ENCODE assay signal across 8 cellular contexts in genomic region chr1:228487336-228488106, GRCh38. TPM values are rescaled to one million over a fixed set of nuclear protein-coding genes. Genes with fewer than 3 reads are reported as not detected.
DNase-seq lines count a peak whose midpoint lies in the region; ATAC-seq, FAIRE-seq and TF ChIP-seq lines count a peak whose summit lies in the region.

RNF187 (plus strand) TSS chr1:228487382.

- TF ChIP-seq CTCF in AG04450 (IDR thresholded peaks at IDR 0.05; ENCODE audit: low read depth, low read length): no peak
- TF ChIP-seq CTCF in SK-N-SH (IDR thresholded peaks at IDR 0.05): no peak
- TF ChIP-seq CTCF in MCF 10A (IDR thresholded peaks at IDR 0.05; ENCODE audit: unreplicated experiment): peak; percentile 3
- TF ChIP-seq CTCF in keratinocyte (optimal IDR thresholded peaks at IDR 0.05 in 1 of 3, IDR thresholded peaks at IDR 0.05 in 1 of 3, conservative IDR thresholded peaks at IDR 0.05 in 1 of 3; ENCODE audit: extremely low read depth in 1 of 3, insufficient read depth in 2 of 3, low read length in 3 of 3): no peak

- peak within 1 kb of the TSS; percentile 100 for H3K27ac Mint-ChIP-seq in MCF 10A (ENCODE audit: low read depth, unreplicated experiment)

- H3K9me3 Mint-ChIP-seq in MCF 10A (ENCODE audit: unreplicated experiment): no peaks in the 10 kb centered on the region

- CTCF ChIA-PET in AG04450 (lab: Charles Lee): interaction anchor here (0.7 kb wide), 1 partner anchor 29 kb away, joined by 5 read pairs; a partner anchor contains a TSS
- CTCF ChIA-PET in SK-N-SH (lab: Yijun Ruan, JAX): interaction anchor here (1.6 to 4.1 kb wide), 3 partner anchors 13 to 23 kb away, joined by 10 to 41 read pairs (median 18); no protein-coding TSS in a partner anchor
- CTCF ChIA-PET in MCF 10A (lab: Yijun Ruan, JAX): interaction anchor here (0.6 to 1.5 kb wide), 6 partner anchors 12 to 323 kb away, joined by 3 to 9 read pairs (median 4); no protein-coding TSS in a partner anchor

- H3K27me3 ChIP-seq in AG04450 (ENCODE audit: control insufficient read depth, insufficient read depth, low read length): no peaks in the 10 kb centered on the region
- H3K27me3 ChIP-seq in SK-N-SH (ENCODE audit: insufficient read depth): no peaks in the 10 kb centered on the region
- H3K27me3 ChIP-seq in keratinocyte (ENCODE audit: control insufficient read depth, extremely low read depth, insufficient read depth, low read length): no peaks in the 10 kb centered on the region

- no peak for DNase-seq in AG04450 (ENCODE audit: low read depth, low spot score)
- DNase-seq in SK-N-SH: peak; percentile 97
- DNase-seq in MCF 10A (ENCODE audit: unreplicated experiment): no peak
- no peak for DNase-seq in keratinocyte (ENCODE audit: low read depth, low spot score)
- peak; percentile 59 for DNase-seq in stimulated activated CD4-positive, alpha-beta T cell treated with anti-CD3 and anti-CD28 coated beads, Interleukin-15, amount 100 ng/mL, for 24 hours
- no peak for DNase-seq in NCI-H2029 treated with DMSO at 0.1 percent for 48 hours (lab: John Stamatoyannopoulos, UW)

- H3K36me3 ChIP-seq in SK-N-SH (replicated peaks in 1 of 2; ENCODE audit: control insufficient read depth in 1 of 2, insufficient read depth in 2 of 2, low read length in 1 of 2) (peaks cover 13 to 19% of the 10 kb centered on the region in 2 experiments), keratinocyte (ENCODE audit: control insufficient read depth in 2 of 2, extremely low read depth in 1 of 2, insufficient read depth in 2 of 2, low read length in 2 of 2) (peaks cover 15 to 21% of the 10 kb centered on the region in 2 experiments)

- H2AFZ ChIP-seq in SK-N-SH (ENCODE audit: low read depth): peak within 1 kb of the TSS; percentile 94
- H2AFZ ChIP-seq in keratinocyte (ENCODE audit: control insufficient read depth, low read length): peak within 1 kb of the TSS; percentile 99

- H3K9me2 ChIP-seq in SK-N-SH: no peaks in the 10 kb centered on the region

- POLR2A ChIA-PET in AG04450 (lab: Yijun Ruan, JAX): interaction anchor here (0.7 to 1.0 kb wide), 2 partner anchors 81 to 308 kb away, joined by 3 to 9 read pairs; partner anchors contain the start of gene TRIM11
- POLR2A ChIA-PET in SK-N-SH (lab: Yijun Ruan, JAX): interaction anchor here (0.7 to 1.8 kb wide), 3 partner anchors 30 to 921 kb away, joined by 3 to 19 read pairs (median 3); a partner anchor contains a TSS
- POLR2A ChIA-PET in MCF 10A (lab: Yijun Ruan, JAX): interaction anchor here (0.6 to 7.5 kb wide), 21 partner anchors 10 to 1547 kb away, joined by 3 to 182 read pairs (median 6); partner anchors contain the start of genes COQ8A, GUK1, IBA57 and TRIM11

- H3K27me3 Mint-ChIP-seq in MCF 10A (ENCODE audit: insufficient read depth, unreplicated experiment): peaks cover 6% of the 10 kb centered on the region

- peak; percentile 42 for ATAC-seq in GM18909 (IDR thresholded peaks at IDR 0.05; ENCODE audit: poor library complexity, unreplicated experiment)
- ATAC-seq in HG03097 (IDR thresholded peaks at IDR 0.05; ENCODE audit: low FRiP score, unreplicated experiment): peak; percentile 29

- peak within 1 kb of the TSS; percentile 99 for H3K27ac ChIP-seq in AG04450 (ENCODE audit: low read depth, low read length)
- peak within 1 kb of the TSS; percentile 90 to 97 for H3K27ac ChIP-seq in SK-N-SH (ENCODE audit: low read depth in 2 of 2, low read length in 1 of 2)
- peak within 1 kb of the TSS; percentile 97 for H3K27ac ChIP-seq in keratinocyte (ENCODE audit: control insufficient read depth, insufficient read depth, low read length)

- BruUV-seq in MCF 10A (replicated peaks; lab: Mats Ljungman, UMichigan): no TSS peak

- H3K79me2 ChIP-seq in SK-N-SH (ENCODE audit: insufficient read depth) (peaks cover 27% of the 10 kb centered on the region), keratinocyte (ENCODE audit: control insufficient read depth, insufficient read depth, low read length) (peaks cover 25% of the 10 kb centered on the region)

- intact Hi-C loops in MCF 10A (cut with micrococcal nuclease): loop anchor here (1.0 kb wide), 1 partner anchor 30 kb away; a partner anchor contains a TSS

- H4K20me1 ChIP-seq in SK-N-SH (ENCODE audit: insufficient read depth) (no peaks in the 10 kb centered on the region), keratinocyte (ENCODE audit: control insufficient read depth, extremely low read depth, insufficient read depth, low read length) (no peaks in the 10 kb centered on the region)

- H3F3A ChIP-seq in SK-N-SH (replicated peaks; ENCODE audit: insufficient read depth): peaks cover 11% of the 10 kb centered on the region

- H3K4me3 ChIP-seq in AG04450 (ENCODE audit: low read depth, low read length) (peak within 1 kb of the TSS; percentile 93), SK-N-SH (ENCODE audit: low read depth in 2 of 2, low read length in 1 of 2) (peak within 1 kb of the TSS; percentile 79 to 96), keratinocyte (ENCODE audit: control insufficient read depth in 2 of 3, extremely low read depth in 1 of 3, insufficient read depth in 2 of 3, low read depth in 1 of 3, low read length in 3 of 3) (peak within 1 kb of the TSS; percentile 72 to 95 (median 91))

- H3K9ac ChIP-seq in SK-N-SH (peak within 1 kb of the TSS; percentile 70), keratinocyte (ENCODE audit: control insufficient read depth, extremely low read depth, insufficient read depth, low read length) (peak within 1 kb of the TSS; percentile 94)

- no peak for TF ChIP-seq EP300 in SK-N-SH (IDR thresholded peaks at IDR 0.05; ENCODE audit: borderline replicate concordance in 1 of 2, low read depth in 1 of 2, low read length in 1 of 2)

- H3K4me2 ChIP-seq in SK-N-SH (peak within 1 kb of the TSS; percentile 92), keratinocyte (ENCODE audit: control insufficient read depth, extremely low read depth, insufficient read depth, low read depth, low read length) (peak within 1 kb of the TSS; percentile 85)

- peaks cover 0 to 10% of the 10 kb centered on the region in 2 experiments; a peak in 2 of 4 replicates for H3K4me1 ChIP-seq in SK-N-SH (ENCODE audit: control insufficient read depth in 1 of 2, insufficient read depth in 2 of 2, low read depth in 1 of 2, low read length in 1 of 2)
- H3K4me1 ChIP-seq in keratinocyte (ENCODE audit: control insufficient read depth, extremely low read depth, insufficient read depth, low read length): peaks cover 13% of the 10 kb centered on the region

- 8% methylated on average over 6 of the region's 112 CpGs for WGBS in SK-N-SH (ENCODE audit: low lambda C conversion rate)

- peak within 1 kb of the TSS; percentile 90 for H3K4me3 Mint-ChIP-seq in MCF 10A (ENCODE audit: unreplicated experiment)

- no peaks in the 10 kb centered on the region for H3K9me1 ChIP-seq in keratinocyte (ENCODE audit: control insufficient read depth, extremely low read depth, insufficient read depth, low read length)

- FAIRE-seq in keratinocyte (lab: Jason Lieb, UNC): no peak

- peaks cover 44% of the 10 kb centered on the region for H3K4me1 Mint-ChIP-seq in MCF 10A (ENCODE audit: insufficient read depth, unreplicated experiment)

- H3K36me3 Mint-ChIP-seq in MCF 10A (ENCODE audit: insufficient read depth, unreplicated experiment): peaks cover 41% of the 10 kb centered on the region

- H3K9me3 ChIP-seq in AG04450 (ENCODE audit: control insufficient read depth, insufficient read depth, low read length): peaks cover 4% of the 10 kb centered on the region; the same call in 1 of the 2 replicates
- H3K9me3 ChIP-seq in SK-N-SH: no peaks in the 10 kb centered on the region
- no peaks in the 10 kb centered on the region for H3K9me3 ChIP-seq in keratinocyte (ENCODE audit: control insufficient read depth, low read depth, low read length)

- dilution Hi-C loops in keratinocyte (cut with MboI; ENCODE audit: extremely low pct_ligation_motif_present, low sequenced_read_pairs): no loop called here

- no peak for TF ChIP-seq RAD21 in SK-N-SH (IDR thresholded peaks at IDR 0.05; ENCODE audit: low read length)

TF ChIP-seq in SK-N-SH, 30 proteins besides CTCF, POLR2A, EP300 and RAD21 (continues in another document):
- no peak; the same call in 1 of the 2 replicates for TF ChIP-seq SMC3 (IDR thresholded peaks at IDR 0.05; ENCODE audit: low read depth, low read length)
- TF ChIP-seq MEF2A (IDR thresholded peaks at IDR 0.05; ENCODE audit: borderline replicate concordance, low read depth): no peak
- TF ChIP-seq EZH2phosphoT487 (IDR thresholded peaks at IDR 0.05; ENCODE audit: borderline replicate concordance, low read depth): no peak
- no peak for TF ChIP-seq RFX5 (IDR thresholded peaks at IDR 0.05; ENCODE audit: low read length)
- TF ChIP-seq SIN3A (IDR thresholded peaks at IDR 0.05; ENCODE audit: borderline replicate concordance, low read depth, low read length): no peak
- no peak for TF ChIP-seq FOXM1 (IDR thresholded peaks at IDR 0.05; ENCODE audit: low read depth)
- no peak for TF ChIP-seq PBX3 (IDR thresholded peaks at IDR 0.05)
- no peak for TF ChIP-seq NFIC (IDR thresholded peaks at IDR 0.05; ENCODE audit: borderline replicate concordance)
- TF ChIP-seq YY1 (IDR thresholded peaks at IDR 0.05; ENCODE audit: low read depth): no peak

RNA-seq across cellular contexts. Expression of gene RNF187, which starts in this region (rescaled TPM):
- polyA plus RNA-seq in AG04450 (2011; rRNA removed) (77.5 and 84.0 TPM in 2 replicates), SK-N-SH (2012; rRNA removed) (46.0 and 71.1 TPM in 2 replicates), keratinocyte (37.2 to 65.8 TPM (median 51.6 TPM) in 3 replicates)
- polyA minus RNA-seq in AG04450 (2011; rRNA and poly(A)+ RNA removed): 61.3 and 65.6 TPM in 2 replicates
- 52.3 and 67.2 TPM in 2 replicates for polyA plus RNA-seq in SK-N-SH (2012; cell fraction: cytosol; rRNA removed)
- 34.9 and 39.3 TPM in 2 replicates for polyA plus RNA-seq in SK-N-SH (2012; cell fraction: nucleus; rRNA removed)
- 167 and 244 TPM in 2 replicates for total RNA-seq in MCF 10A (2022)
- polyA plus RNA-seq in keratinocyte (2011; ENCODE audit: low read depth): 114 TPM
- 42.7 and 67.9 TPM in 2 replicates for polyA plus RNA-seq in keratinocyte (2011; cell fraction: cytosol; rRNA removed)
- polyA plus RNA-seq in keratinocyte (2011; cell fraction: nucleus; rRNA removed): 32.5 and 36.7 TPM in 2 replicates
- polyA plus RNA-seq in keratinocyte (2012; ENCODE audit: low replicate concordance): 85.4 and 103 TPM in 2 replicates
- polyA minus RNA-seq in keratinocyte: 39.4 to 67.1 TPM (median 50.0 TPM) in 3 replicates
- 92.7 TPM for polyA minus RNA-seq in keratinocyte (2011; cell fraction: cytosol; rRNA and poly(A)+ RNA removed)
- 19.3 and 21.8 TPM in 2 replicates for polyA minus RNA-seq in keratinocyte (2011; cell fraction: nucleus; rRNA and poly(A)+ RNA removed)

Comparison
In these comparisons a context has a peak if more than half of its experiments do, and no peak if none do; other contexts are left out.
1. DNase-seq: peak in SK-N-SH (single experiment) and stimulated activated CD4-positive, alpha-beta T cell treated with anti-CD3 and anti-CD28 coated beads, Interleukin-15, amount 100 ng/mL, for 24 hours (single experiment); none in AG04450 (single experiment), MCF 10A (single experiment), keratinocyte (single experiment) and NCI-H2029 treated with DMSO at 0.1 percent for 48 hours (single experiment).
2. Peak in every context shown above with its lines, with median percentiles within 50 percentile points of each other: H3K27ac ChIP-seq and H3K4me3 ChIP-seq.